In genomic region chr1:208107817-208108608, GRCh38 we compare ENCODE assay signal across 11 cellular contexts.
A peak's percentile ranks its signal among the peaks of the same experiment; 100 is the strongest.
DNase-seq lines count a peak whose midpoint lies in the region; TF ChIP-seq lines count a peak whose summit lies in the region.
"Had no signal": no experiment of that assay in that cellular context is flagged by ENCODE, and none has a peak within 500 bp of the region (broad histone marks: within the 10 kb centered on the region; RNA-seq: fewer than 3 reads in every experiment).

No MANE protein-coding gene starts in this region.

- TF ChIP-seq CTCF in AG10803 (conservative IDR thresholded peaks at IDR 0.05; ENCODE audit: low read length) (no peak), neural progenitor cell (IDR thresholded peaks at IDR 0.05) (no peak), GM10266 (IDR thresholded peaks at IDR 0.05; ENCODE audit: control insufficient read depth, insufficient read depth, low read depth, missing control alignments) (no peak)

- peak overlapping the region; percentile 59 for H3K27ac Mint-ChIP-seq in neural progenitor cell
- H3K27ac Mint-ChIP-seq: activated naive CD8-positive, alpha-beta T cell treated with anti-CD3 and anti-CD28 coated beads for 36 hours; CD4-positive, CD25-positive, alpha-beta regulatory T cell had no signal

- H3K9me3 ChIP-seq in MG63 (no peaks in the 10 kb centered on the region), neural progenitor cell (ENCODE audit: low read depth) (no peaks in the 10 kb centered on the region)

- H3K27me3 Mint-ChIP-seq in neural progenitor cell (ENCODE audit: insufficient read depth, low read depth) = peaks cover 3% of the 10 kb centered on the region
- H3K27me3 Mint-ChIP-seq: activated naive CD8-positive, alpha-beta T cell treated with anti-CD3 and anti-CD28 coated beads for 36 hours had no signal

- peaks cover 2% of the 10 kb centered on the region for H3K36me3 Mint-ChIP-seq in neural progenitor cell
- H3K36me3 Mint-ChIP-seq: activated naive CD8-positive, alpha-beta T cell treated with anti-CD3 and anti-CD28 coated beads for 36 hours; CD4-positive, CD25-positive, alpha-beta regulatory T cell had no signal

- DNase-seq in AG10803 (ENCODE audit: low read depth) (peak; percentile 61), MG63 (peak; percentile 98), epithelial cell of prostate (ENCODE audit: low read depth, low spot score) (peak; percentile 12), neural progenitor cell (ENCODE audit: low spot score) (no peak), SW480 (ENCODE audit: low spot score) (no peak), GM10266 (ENCODE audit: extremely low spot score) (no peak), MV-4-11 (lab: John Stamatoyannopoulos, UW) (no peak)
- DNase-seq in activated T-cell treated with anti-CD3 and anti-CD28 coated beads, Interleukin-2, amount 50 U/mL, for 1 hour = no peak
- DNase-seq: activated naive CD8-positive, alpha-beta T cell treated with anti-CD3 and anti-CD28 coated beads for 36 hours; CD4-positive, CD25-positive, alpha-beta regulatory T cell; NCI-H1048 had no signal

- peaks cover 26% of the 10 kb centered on the region for H3K4me1 ChIP-seq in neural progenitor cell

- H3K4me3 ChIP-seq in AG10803 (ENCODE audit: low read length) = no peak overlapping the region
- H3K4me3 ChIP-seq in MG63 = no peak overlapping the region
- no peak overlapping the region for H3K4me3 ChIP-seq in neural progenitor cell

- H3K79me2 ChIP-seq in neural progenitor cell (ENCODE audit: low read depth) = no peaks in the 10 kb centered on the region

- no peaks in the 10 kb centered on the region for H3K9me3 Mint-ChIP-seq in neural progenitor cell
- H3K9me3 Mint-ChIP-seq: activated naive CD8-positive, alpha-beta T cell treated with anti-CD3 and anti-CD28 coated beads for 36 hours; CD4-positive, CD25-positive, alpha-beta regulatory T cell had no signal

- no peaks in the 10 kb centered on the region for H3K27me3 ChIP-seq in MG63
- no peaks in the 10 kb centered on the region for H3K27me3 ChIP-seq in neural progenitor cell

- H3F3A ChIP-seq in neural progenitor cell (ENCODE audit: low read depth) = no peaks in the 10 kb centered on the region

- no peaks in the 10 kb centered on the region for H4K20me1 ChIP-seq in neural progenitor cell (ENCODE audit: low read depth)

- no peaks in the 10 kb centered on the region for H3K36me3 ChIP-seq in MG63
- H3K36me3 ChIP-seq in neural progenitor cell = no peaks in the 10 kb centered on the region

- no peak overlapping the region for H3K4me3 Mint-ChIP-seq in neural progenitor cell
- H3K4me3 Mint-ChIP-seq: activated naive CD8-positive, alpha-beta T cell treated with anti-CD3 and anti-CD28 coated beads for 36 hours; CD4-positive, CD25-positive, alpha-beta regulatory T cell had no signal

- H2AFZ ChIP-seq in neural progenitor cell (replicated peaks) = no peak overlapping the region

- peaks cover 87% of the 10 kb centered on the region for H3K4me1 Mint-ChIP-seq in neural progenitor cell
- H3K4me1 Mint-ChIP-seq: activated naive CD8-positive, alpha-beta T cell treated with anti-CD3 and anti-CD28 coated beads for 36 hours; CD4-positive, CD25-positive, alpha-beta regulatory T cell had no signal

- no peak overlapping the region for H3K9ac ChIP-seq in neural progenitor cell

- no peak overlapping the region for H3K4me2 ChIP-seq in neural progenitor cell

- peak overlapping the region; percentile 40 for H3K27ac ChIP-seq in epithelial cell of prostate
- H3K27ac ChIP-seq in neural progenitor cell = no peak overlapping the region

Comparison
In these comparisons a context has a peak if more than half of its experiments do, and no peak if none do; other contexts are left out.
1. DNase-seq: peak in AG10803 (single experiment), MG63 (single experiment) and epithelial cell of prostate (single experiment); none in neural progenitor cell (single experiment), SW480 (single experiment), activated T-cell treated with anti-CD3 and anti-CD28 coated beads, Interleukin-2, amount 50 U/mL, for 1 hour (single experiment), GM10266 (single experiment) and MV-4-11 (single experiment).